In genomic region chr6:157980288-157981131, GRCh38 we compare ENCODE assay signal across 8 cellular contexts. TPM values are rescaled to one million over a fixed set of nuclear protein-coding genes. Genes with fewer than 3 reads are reported as not detected.
DNase-seq lines count a peak whose midpoint lies in the region; ATAC-seq and TF ChIP-seq lines count a peak whose summit lies in the region.

No MANE protein-coding gene starts in this region.

- no peak for TF ChIP-seq POLR2A in ovary (IDR thresholded peaks at IDR 0.05)

- H3F3A ChIP-seq in OCI-LY1 (ENCODE audit: insufficient read depth, low read length), result no peaks in the 10 kb centered on the region

- H3K27me3 Mint-ChIP-seq in endothelial cell (ENCODE audit: unreplicated experiment), result peaks cover 19% of the 10 kb centered on the region

- H2AFZ ChIP-seq in OCI-LY1 (ENCODE audit: low read length), result no peak overlapping the region

- H3K4me2 ChIP-seq in OCI-LY1 (ENCODE audit: low read length), result peak overlapping the region; percentile 94

- H3K27ac Mint-ChIP-seq in endothelial cell (ENCODE audit: unreplicated experiment), result peak overlapping the region; percentile 76

- peaks cover 30% of the 10 kb centered on the region for H3K4me1 Mint-ChIP-seq in endothelial cell (ENCODE audit: unreplicated experiment)

- no peak overlapping the region; the same call in 1 of the 2 replicates for H3K9ac ChIP-seq in OCI-LY1 (ENCODE audit: low read length)

- WGBS in ovary, 3 donors, result 79 to 93% (median 91%) methylated on average over 19 of the region's 19 CpGs

- no peaks in the 10 kb centered on the region for H3K9me3 Mint-ChIP-seq in endothelial cell (ENCODE audit: unreplicated experiment)

- H3K36me3 ChIP-seq in OCI-LY1 (ENCODE audit: insufficient read depth, low read length) (no peaks in the 10 kb centered on the region), ovary (no peaks in the 10 kb centered on the region)

- H3K9me3 ChIP-seq in OCI-LY1 (ENCODE audit: low read length) (no peaks in the 10 kb centered on the region), ovary (no peaks in the 10 kb centered on the region)

- peaks cover 16% of the 10 kb centered on the region for H3K4me1 ChIP-seq in OCI-LY1 (ENCODE audit: insufficient read depth, low read length, severe bottlenecking)
- no peaks in the 10 kb centered on the region for H3K4me1 ChIP-seq in ovary (ENCODE audit: insufficient read depth)

- intact Hi-C loops in ovary (cut with DNase I), result loop anchor here in 3 of 4 donors (5.0 to 10.0 kb wide), 3 partner anchors 84 to 94 kb away; no protein-coding TSS in a partner anchor

- H3K9me2 ChIP-seq in OCI-LY1 (ENCODE audit: low read depth, low read length), result no peaks in the 10 kb centered on the region

- TF ChIP-seq EP300 in ovary (IDR thresholded peaks at IDR 0.05), result no peak

- peak overlapping the region; percentile 84 for H3K4me3 Mint-ChIP-seq in endothelial cell (ENCODE audit: unreplicated experiment)

- H4K20me1 ChIP-seq in OCI-LY1 (ENCODE audit: insufficient read depth, low read length), result no peaks in the 10 kb centered on the region

- peak; percentile 29 for ATAC-seq in GM21381 (IDR thresholded peaks at IDR 0.05; ENCODE audit: unreplicated experiment)

- TF ChIP-seq CTCF in OCI-LY1 (IDR thresholded peaks at IDR 0.05; ENCODE audit: low read length) (no peak), endothelial cell (IDR thresholded peaks at IDR 0.05; ENCODE audit: unreplicated experiment) (no peak), ovary (IDR thresholded peaks at IDR 0.05) (no peak)

- H3K79me2 ChIP-seq in OCI-LY1 (ENCODE audit: insufficient read depth, low read length), result no peaks in the 10 kb centered on the region

- no peak for DNase-seq in endothelial cell (ENCODE audit: low spot score)
- peak in 1 of 5 donors; percentile 47 for DNase-seq in ovary
- no peak for DNase-seq in NCI-H1436 treated with DMSO at 0.1 percent for 48 hours (lab: John Stamatoyannopoulos, UW)
- no peak for DNase-seq in stimulated activated CD4-positive, alpha-beta T cell treated with anti-CD3 and anti-CD28 coated beads, Interleukin-4, amount 100 ng/mL, for 4 hours
- DNase-seq in mucosa of gallbladder (ENCODE audit: low spot score), result no peak
- no peak for DNase-seq in LoVo (ENCODE audit: low spot score)

- peaks cover 9% of the 10 kb centered on the region for H3K36me3 Mint-ChIP-seq in endothelial cell (ENCODE audit: low read depth, unreplicated experiment)

- H3K27ac ChIP-seq in OCI-LY1 (ENCODE audit: low read depth, low read length, poor library complexity, severe bottlenecking) (no peak overlapping the region), ovary (peak overlapping the region in 1 of 2 donors; percentile 35)

- H3K27me3 ChIP-seq in OCI-LY1 (ENCODE audit: insufficient read depth, low read length) (peaks cover 13% of the 10 kb centered on the region; the same call in 1 of the 2 replicates), ovary (no peaks in the 10 kb centered on the region)

- H3K4me3 ChIP-seq in OCI-LY1 (ENCODE audit: low read depth, low read length, poor library complexity, severe bottlenecking) (peak overlapping the region; percentile 75), ovary (peak overlapping the region; percentile 62)

RNA-seq across cellular contexts. Expression of gene SYNJ2, which starts 1.2 kb away (rescaled TPM):
- total RNA-seq in endothelial cell (ENCODE audit: unreplicated experiment) (33.7 TPM), ovary (10 to 100 TPM in 4 of 7 donors, 1 to 10 TPM in 3; 4.5 to 18.7 (median 10.0) TPM), mucosa of gallbladder (26.8 TPM)
- 1 to 10 TPM; 3.6 to 7.5 TPM for polyA plus RNA-seq in ovary
